1 cellular context compared by ENCODE assay signal in the genomic region with DNA sequence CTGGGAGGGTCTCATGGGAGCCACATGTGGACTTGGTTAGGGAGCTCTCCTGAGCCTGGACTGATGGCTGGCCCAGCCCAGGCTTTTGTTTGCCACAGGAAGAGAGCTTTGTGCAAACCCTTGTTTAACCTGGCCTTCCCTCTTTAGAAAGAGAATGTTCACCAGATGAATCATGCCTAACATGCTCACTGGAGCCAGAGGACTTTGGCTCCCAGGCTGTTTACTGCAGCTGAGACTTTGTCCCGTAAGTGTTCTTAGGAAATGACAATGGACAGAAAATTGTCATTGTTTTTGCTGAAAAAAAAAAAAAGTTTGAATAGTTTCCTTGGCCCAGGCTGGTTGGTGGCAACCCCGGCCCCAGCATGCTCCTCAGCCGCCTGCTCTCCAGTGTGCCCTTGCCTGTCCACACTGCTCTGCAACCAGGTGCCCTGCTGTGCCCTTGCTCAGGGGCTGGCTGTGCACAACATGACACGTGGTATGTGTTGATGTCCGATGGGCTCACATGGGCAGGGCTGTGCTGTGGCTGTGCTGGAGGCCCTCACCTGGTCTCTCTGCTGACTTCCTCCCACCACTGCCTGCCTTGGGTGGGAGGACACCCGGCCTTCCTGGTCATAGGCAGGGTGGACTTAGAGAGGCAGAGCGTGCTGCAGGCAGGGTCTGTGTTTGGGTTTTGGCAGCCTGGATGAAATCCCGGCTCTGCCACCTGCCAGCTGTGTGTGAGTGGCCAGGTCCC.
TF ChIP-seq lines count a peak whose summit lies in the region.

No MANE protein-coding gene starts in this region.

TF ChIP-seq in HepG2, 621 proteins besides CTCF, POLR2A, EP300 and RAD21 (continued from another document and continues in another):
- TF ChIP-seq, protein P1, sequence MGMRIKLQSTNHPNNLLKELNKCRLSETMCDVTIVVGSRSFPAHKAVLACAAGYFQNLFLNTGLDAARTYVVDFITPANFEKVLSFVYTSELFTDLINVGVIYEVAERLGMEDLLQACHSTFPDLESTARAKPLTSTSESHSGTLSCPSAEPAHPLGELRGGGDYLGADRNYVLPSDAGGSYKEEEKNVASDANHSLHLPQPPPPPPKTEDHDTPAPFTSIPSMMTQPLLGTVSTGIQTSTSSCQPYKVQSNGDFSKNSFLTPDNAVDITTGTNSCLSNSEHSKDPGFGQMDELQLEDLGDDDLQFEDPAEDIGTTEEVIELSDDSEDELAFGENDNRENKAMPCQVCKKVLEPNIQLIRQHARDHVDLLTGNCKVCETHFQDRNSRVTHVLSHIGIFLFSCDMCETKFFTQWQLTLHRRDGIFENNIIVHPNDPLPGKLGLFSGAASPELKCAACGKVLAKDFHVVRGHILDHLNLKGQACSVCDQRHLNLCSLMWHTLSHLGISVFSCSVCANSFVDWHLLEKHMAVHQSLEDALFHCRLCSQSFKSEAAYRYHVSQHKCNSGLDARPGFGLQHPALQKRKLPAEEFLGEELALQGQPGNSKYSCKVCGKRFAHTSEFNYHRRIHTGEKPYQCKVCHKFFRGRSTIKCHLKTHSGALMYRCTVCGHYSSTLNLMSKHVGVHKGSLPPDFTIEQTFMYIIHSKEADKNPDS (CRISPR knock-in tag; IDR thresholded peaks at IDR 0.05), result no peak
- TF ChIP-seq ZFAT (CRISPR knock-in tag; conservative IDR thresholded peaks at IDR 0.05) (no peak), TSC22D2 (CRISPR knock-in tag; IDR thresholded peaks at IDR 0.05; ENCODE audit: borderline replicate concordance) (no peak; the same call in 1 of the 2 replicates), NCOA2 (CRISPR knock-in tag; IDR thresholded peaks at IDR 0.05) (peak; percentile 89), MTA3 (CRISPR knock-in tag; IDR thresholded peaks at IDR 0.05) (no peak), ZBTB42 (CRISPR knock-in tag; IDR thresholded peaks at IDR 0.05) (no peak), REL (CRISPR knock-in tag; conservative IDR thresholded peaks at IDR 0.05) (no peak), KLF15 (CRISPR knock-in tag; IDR thresholded peaks at IDR 0.05; ENCODE audit: borderline replicate concordance) (no peak), ZNF101 (CRISPR knock-in tag; IDR thresholded peaks at IDR 0.05; ENCODE audit: borderline replicate concordance, low read depth) (no peak), SMARCC2 (IDR thresholded peaks at IDR 0.05) (peak; percentile 86), ZNF350 (CRISPR knock-in tag; IDR thresholded peaks at IDR 0.05; ENCODE audit: borderline replicate concordance, low read depth) (peak; percentile 83), ZNF264 (CRISPR knock-in tag; IDR thresholded peaks at IDR 0.05) (peak; percentile 71), NFKBIZ (CRISPR knock-in tag; IDR thresholded peaks at IDR 0.05) (peak; percentile 80), ZNF460 (CRISPR knock-in tag; IDR thresholded peaks at IDR 0.05; ENCODE audit: borderline replicate concordance) (no peak), ZKSCAN8 (CRISPR knock-in tag; IDR thresholded peaks at IDR 0.05; ENCODE audit: borderline replicate concordance) (0 out of 2 replicates have a peak, but pooled peaks have one; percentile 32), CCDC6 (CRISPR knock-in tag; IDR thresholded peaks at IDR 0.05) (no peak), BCL6 (CRISPR knock-in tag; IDR thresholded peaks at IDR 0.05) (peak; percentile 60; the same call in 1 of the 2 replicates), CBX1 (IDR thresholded peaks at IDR 0.05; ENCODE audit: low read depth) (peak; percentile 32), MEIS1 (CRISPR knock-in tag; IDR thresholded peaks at IDR 0.05; ENCODE audit: borderline replicate concordance) (peak; percentile 92), ELF4 (CRISPR knock-in tag; IDR thresholded peaks at IDR 0.05; ENCODE audit: borderline replicate concordance) (no peak), ZNF143 (CRISPR knock-in tag; IDR thresholded peaks at IDR 0.05) (peak; percentile 60; the same call in 1 of the 2 replicates), ZNF17 (CRISPR knock-in tag; IDR thresholded peaks at IDR 0.05) (no peak), STAG1 (CRISPR knock-in tag; IDR thresholded peaks at IDR 0.05) (no peak), ZNF724P (CRISPR knock-in tag; IDR thresholded peaks at IDR 0.05; ENCODE audit: borderline replicate concordance) (peak; percentile 48; the same call in 1 of the 2 replicates), PCBP2 (optimal IDR thresholded peaks at IDR 0.05; ENCODE audit: low read depth, low read length, poor library complexity, severe bottlenecking) (no peak), KLF9 (CRISPR knock-in tag; IDR thresholded peaks at IDR 0.05; ENCODE audit: low read depth) (no peak), ZSCAN30 (CRISPR knock-in tag; IDR thresholded peaks at IDR 0.05) (no peak), FOXJ3 (CRISPR knock-in tag; IDR thresholded peaks at IDR 0.05; ENCODE audit: borderline replicate concordance) (peak; percentile 89; the same call in 1 of the 2 replicates), PHF21A (CRISPR knock-in tag; IDR thresholded peaks at IDR 0.05) (no peak), SP2 (CRISPR knock-in tag; IDR thresholded peaks at IDR 0.05) (peak; percentile 22; the same call in 1 of the 2 replicates), ZFP36L2 (CRISPR knock-in tag; IDR thresholded peaks at IDR 0.05) (no peak), ZNF230 (CRISPR knock-in tag; IDR thresholded peaks at IDR 0.05) (peak; percentile 92), RCOR2 (CRISPR knock-in tag; IDR thresholded peaks at IDR 0.05) (peak; percentile 92), RXRA (CRISPR knock-in tag; IDR thresholded peaks at IDR 0.05) (peak; percentile 70; the same call in 1 of the 2 replicates), HNRNPLL (IDR thresholded peaks at IDR 0.05; ENCODE audit: low read depth, low read length, poor library complexity, severe bottlenecking) (no peak), HNRNPK (IDR thresholded peaks at IDR 0.05; ENCODE audit: low read depth, low read length, poor library complexity, severe bottlenecking) (no peak), HDAC2 (CRISPR knock-in tag; IDR thresholded peaks at IDR 0.05) (peak; percentile 82), MYC (CRISPR knock-in tag; IDR thresholded peaks at IDR 0.05; ENCODE audit: borderline replicate concordance) (peak; percentile 88), ARHGAP35 (CRISPR knock-in tag; IDR thresholded peaks at IDR 0.05; ENCODE audit: borderline replicate concordance) (peak; percentile 10; the same call in 1 of the 2 replicates), HHEX (CRISPR knock-in tag; IDR thresholded peaks at IDR 0.05) (no peak), ZNF251 (CRISPR knock-in tag; IDR thresholded peaks at IDR 0.05) (no peak), HOXA5 (CRISPR knock-in tag; IDR thresholded peaks at IDR 0.05) (0 out of 2 replicates have a peak, but pooled peaks have one; percentile 57), RFX5 (IDR thresholded peaks at IDR 0.05; ENCODE audit: low read depth, low read length) (no peak), SALL2 (CRISPR knock-in tag; IDR thresholded peaks at IDR 0.05) (no peak)
- TF ChIP-seq, protein P2, sequence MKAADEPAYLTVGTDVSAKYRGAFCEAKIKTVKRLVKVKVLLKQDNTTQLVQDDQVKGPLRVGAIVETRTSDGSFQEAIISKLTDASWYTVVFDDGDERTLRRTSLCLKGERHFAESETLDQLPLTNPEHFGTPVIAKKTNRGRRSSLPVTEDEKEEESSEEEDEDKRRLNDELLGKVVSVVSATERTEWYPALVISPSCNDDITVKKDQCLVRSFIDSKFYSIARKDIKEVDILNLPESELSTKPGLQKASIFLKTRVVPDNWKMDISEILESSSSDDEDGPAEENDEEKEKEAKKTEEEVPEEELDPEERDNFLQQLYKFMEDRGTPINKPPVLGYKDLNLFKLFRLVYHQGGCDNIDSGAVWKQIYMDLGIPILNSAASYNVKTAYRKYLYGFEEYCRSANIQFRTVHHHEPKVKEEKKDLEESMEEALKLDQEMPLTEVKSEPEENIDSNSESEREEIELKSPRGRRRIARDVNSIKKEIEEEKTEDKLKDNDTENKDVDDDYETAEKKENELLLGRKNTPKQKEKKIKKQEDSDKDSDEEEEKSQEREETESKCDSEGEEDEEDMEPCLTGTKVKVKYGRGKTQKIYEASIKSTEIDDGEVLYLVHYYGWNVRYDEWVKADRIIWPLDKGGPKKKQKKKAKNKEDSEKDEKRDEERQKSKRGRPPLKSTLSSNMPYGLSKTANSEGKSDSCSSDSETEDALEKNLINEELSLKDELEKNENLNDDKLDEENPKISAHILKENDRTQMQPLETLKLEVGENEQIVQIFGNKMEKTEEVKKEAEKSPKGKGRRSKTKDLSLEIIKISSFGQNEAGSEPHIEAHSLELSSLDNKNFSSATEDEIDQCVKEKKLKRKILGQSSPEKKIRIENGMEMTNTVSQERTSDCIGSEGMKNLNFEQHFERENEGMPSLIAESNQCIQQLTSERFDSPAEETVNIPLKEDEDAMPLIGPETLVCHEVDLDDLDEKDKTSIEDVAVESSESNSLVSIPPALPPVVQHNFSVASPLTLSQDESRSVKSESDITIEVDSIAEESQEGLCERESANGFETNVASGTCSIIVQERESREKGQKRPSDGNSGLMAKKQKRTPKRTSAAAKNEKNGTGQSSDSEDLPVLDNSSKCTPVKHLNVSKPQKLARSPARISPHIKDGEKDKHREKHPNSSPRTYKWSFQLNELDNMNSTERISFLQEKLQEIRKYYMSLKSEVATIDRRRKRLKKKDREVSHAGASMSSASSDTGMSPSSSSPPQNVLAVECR (CRISPR knock-in tag; IDR thresholded peaks at IDR 0.05; ENCODE audit: borderline replicate concordance), result peak; percentile 60; the same call in 1 of the 2 replicates
- TF ChIP-seq, protein P3, sequence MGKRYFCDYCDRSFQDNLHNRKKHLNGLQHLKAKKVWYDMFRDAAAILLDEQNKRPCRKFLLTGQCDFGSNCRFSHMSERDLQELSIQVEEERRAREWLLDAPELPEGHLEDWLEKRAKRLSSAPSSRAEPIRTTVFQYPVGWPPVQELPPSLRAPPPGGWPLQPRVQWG (CRISPR knock-in tag; IDR thresholded peaks at IDR 0.05; ENCODE audit: borderline replicate concordance, low read depth), result no peak
- TF ChIP-seq, protein P4, sequence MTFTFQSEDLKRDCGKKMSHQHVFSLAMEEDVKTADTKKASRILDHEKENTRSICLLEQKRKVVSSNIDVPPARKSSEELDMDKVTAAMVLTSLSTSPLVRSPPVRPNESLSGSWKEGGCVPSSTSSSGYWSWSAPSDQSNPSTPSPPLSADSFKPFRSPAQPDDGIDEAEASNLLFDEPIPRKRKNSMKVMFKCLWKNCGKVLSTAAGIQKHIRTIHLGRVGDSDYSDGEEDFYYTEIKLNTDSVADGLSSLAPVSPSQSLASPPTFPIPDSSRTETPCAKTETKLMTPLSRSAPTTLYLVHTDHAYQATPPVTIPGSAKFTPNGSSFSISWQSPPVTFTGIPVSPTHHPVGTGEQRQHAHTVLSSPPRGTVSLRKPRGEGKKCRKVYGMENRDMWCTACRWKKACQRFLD (CRISPR knock-in tag; IDR thresholded peaks at IDR 0.05; ENCODE audit: borderline replicate concordance), result no peak
- TF ChIP-seq, protein P5, sequence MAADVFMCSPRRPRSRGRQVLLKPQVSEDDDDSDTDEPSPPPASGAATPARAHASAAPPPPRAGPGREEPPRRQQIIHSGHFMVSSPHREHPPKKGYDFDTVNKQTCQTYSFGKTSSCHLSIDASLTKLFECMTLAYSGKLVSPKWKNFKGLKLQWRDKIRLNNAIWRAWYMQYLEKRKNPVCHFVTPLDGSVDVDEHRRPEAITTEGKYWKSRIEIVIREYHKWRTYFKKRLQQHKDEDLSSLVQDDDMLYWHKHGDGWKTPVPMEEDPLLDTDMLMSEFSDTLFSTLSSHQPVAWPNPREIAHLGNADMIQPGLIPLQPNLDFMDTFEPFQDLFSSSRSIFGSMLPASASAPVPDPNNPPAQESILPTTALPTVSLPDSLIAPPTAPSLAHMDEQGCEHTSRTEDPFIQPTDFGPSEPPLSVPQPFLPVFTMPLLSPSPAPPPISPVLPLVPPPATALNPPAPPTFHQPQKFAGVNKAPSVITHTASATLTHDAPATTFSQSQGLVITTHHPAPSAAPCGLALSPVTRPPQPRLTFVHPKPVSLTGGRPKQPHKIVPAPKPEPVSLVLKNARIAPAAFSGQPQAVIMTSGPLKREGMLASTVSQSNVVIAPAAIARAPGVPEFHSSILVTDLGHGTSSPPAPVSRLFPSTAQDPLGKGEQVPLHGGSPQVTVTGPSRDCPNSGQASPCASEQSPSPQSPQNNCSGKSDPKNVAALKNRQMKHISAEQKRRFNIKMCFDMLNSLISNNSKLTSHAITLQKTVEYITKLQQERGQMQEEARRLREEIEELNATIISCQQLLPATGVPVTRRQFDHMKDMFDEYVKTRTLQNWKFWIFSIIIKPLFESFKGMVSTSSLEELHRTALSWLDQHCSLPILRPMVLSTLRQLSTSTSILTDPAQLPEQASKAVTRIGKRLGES (CRISPR knock-in tag; IDR thresholded peaks at IDR 0.05; ENCODE audit: borderline replicate concordance), result no peak
- TF ChIP-seq, protein P6, sequence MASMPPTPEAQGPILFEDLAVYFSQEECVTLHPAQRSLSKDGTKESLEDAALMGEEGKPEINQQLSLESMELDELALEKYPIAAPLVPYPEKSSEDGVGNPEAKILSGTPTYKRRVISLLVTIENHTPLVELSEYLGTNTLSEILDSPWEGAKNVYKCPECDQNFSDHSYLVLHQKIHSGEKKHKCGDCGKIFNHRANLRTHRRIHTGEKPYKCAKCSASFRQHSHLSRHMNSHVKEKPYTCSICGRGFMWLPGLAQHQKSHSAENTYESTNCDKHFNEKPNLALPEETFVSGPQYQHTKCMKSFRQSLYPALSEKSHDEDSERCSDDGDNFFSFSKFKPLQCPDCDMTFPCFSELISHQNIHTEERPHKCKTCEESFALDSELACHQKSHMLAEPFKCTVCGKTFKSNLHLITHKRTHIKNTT (CRISPR knock-in tag; IDR thresholded peaks at IDR 0.05), result no peak
- TF ChIP-seq, protein P7, sequence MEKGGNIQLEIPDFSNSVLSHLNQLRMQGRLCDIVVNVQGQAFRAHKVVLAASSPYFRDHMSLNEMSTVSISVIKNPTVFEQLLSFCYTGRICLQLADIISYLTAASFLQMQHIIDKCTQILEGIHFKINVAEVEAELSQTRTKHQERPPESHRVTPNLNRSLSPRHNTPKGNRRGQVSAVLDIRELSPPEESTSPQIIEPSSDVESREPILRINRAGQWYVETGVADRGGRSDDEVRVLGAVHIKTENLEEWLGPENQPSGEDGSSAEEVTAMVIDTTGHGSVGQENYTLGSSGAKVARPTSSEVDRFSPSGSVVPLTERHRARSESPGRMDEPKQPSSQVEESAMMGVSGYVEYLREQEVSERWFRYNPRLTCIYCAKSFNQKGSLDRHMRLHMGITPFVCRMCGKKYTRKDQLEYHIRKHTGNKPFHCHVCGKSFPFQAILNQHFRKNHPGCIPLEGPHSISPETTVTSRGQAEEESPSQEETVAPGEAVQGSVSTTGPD (CRISPR knock-in tag; IDR thresholded peaks at IDR 0.05), result 0 out of 2 replicates have a peak, but pooled peaks have one; percentile 38
- TF ChIP-seq, protein P8, sequence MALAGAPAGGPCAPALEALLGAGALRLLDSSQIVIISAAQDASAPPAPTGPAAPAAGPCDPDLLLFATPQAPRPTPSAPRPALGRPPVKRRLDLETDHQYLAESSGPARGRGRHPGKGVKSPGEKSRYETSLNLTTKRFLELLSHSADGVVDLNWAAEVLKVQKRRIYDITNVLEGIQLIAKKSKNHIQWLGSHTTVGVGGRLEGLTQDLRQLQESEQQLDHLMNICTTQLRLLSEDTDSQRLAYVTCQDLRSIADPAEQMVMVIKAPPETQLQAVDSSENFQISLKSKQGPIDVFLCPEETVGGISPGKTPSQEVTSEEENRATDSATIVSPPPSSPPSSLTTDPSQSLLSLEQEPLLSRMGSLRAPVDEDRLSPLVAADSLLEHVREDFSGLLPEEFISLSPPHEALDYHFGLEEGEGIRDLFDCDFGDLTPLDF (CRISPR knock-in tag; IDR thresholded peaks at IDR 0.05), result no peak
- TF ChIP-seq, protein P9, sequence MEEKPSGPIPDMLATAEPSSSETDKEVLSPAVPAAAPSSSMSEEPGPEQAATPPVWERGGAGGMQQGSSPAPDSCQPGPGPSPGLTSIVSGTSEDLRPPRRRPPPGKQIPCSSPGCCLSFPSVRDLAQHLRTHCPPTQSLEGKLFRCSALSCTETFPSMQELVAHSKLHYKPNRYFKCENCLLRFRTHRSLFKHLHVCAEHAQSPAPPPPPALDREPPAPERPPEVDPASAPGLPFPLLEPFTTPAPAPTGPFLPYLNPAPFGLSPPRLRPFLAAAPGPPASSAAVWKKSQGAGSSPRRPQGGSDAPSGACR (CRISPR knock-in tag; IDR thresholded peaks at IDR 0.05), result peak; percentile 66; the same call in 1 of the 2 replicates
